Comparison of ENCODE assay signal across 8 cellular contexts in the genomic region with DNA sequence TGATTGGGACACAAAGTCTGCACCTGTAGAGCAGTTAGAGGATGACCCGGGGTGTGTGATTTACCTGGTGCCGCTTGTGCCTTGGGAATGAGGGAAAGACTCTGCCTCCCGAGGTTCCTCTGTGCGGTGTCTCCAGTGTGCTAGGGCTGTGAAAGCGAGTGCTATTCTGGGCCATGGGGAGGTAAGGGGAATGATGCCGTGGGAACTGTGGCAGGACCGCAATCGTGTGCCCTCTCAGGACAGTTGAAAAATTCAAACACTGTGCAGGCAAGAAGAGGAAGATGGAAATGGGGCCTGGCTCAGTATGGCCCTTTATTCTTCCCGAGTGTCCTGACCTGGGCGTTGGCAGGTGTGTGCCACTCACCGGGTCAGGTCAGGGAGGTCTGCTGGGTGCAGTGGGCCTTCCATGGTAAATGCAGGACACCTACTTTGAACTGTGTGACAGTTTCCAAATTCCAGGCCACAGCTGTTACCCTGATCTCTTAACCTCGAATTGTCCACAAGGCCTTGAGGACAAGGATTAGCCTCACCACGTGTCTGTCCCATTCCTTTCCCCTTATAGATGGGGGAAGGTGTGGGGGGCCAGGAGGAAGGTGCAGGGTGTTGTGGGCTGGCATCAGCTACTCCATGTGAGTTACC. TPM values are rescaled to one million over a fixed set of nuclear protein-coding genes. Genes with fewer than 3 reads are reported as not detected.
DNase-seq lines count a peak whose midpoint lies in the region; ATAC-seq and TF ChIP-seq lines count a peak whose summit lies in the region.

No MANE protein-coding gene starts in this region.

- no peaks in the 10 kb centered on the region for H3K9me3 ChIP-seq in testis

- H3K9me3 Mint-ChIP-seq in activated CD4-positive, alpha-beta T cell treated with anti-CD3 and anti-CD28 coated beads, Interleukin-2, amount 10 ng/mL, durations not matched to agents 7 days and 5 days, result no peaks in the 10 kb centered on the region
- H3K9me3 Mint-ChIP-seq in activated naive CD8-positive, alpha-beta T cell treated with anti-CD3 and anti-CD28 coated beads, Interleukin-2, amount 50 U/mL, for 24 hours, result no peaks in the 10 kb centered on the region

- H3K27me3 ChIP-seq in kidney epithelial cell (ENCODE audit: control insufficient read depth, insufficient read depth, low read length), result no peaks in the 10 kb centered on the region
- no peaks in the 10 kb centered on the region for H3K27me3 ChIP-seq in testis

- H3K4me3 Mint-ChIP-seq in activated CD4-positive, alpha-beta T cell treated with anti-CD3 and anti-CD28 coated beads, Interleukin-2, amount 10 ng/mL, durations not matched to agents 7 days and 5 days, result peak overlapping the region; percentile 85
- H3K4me3 Mint-ChIP-seq in activated naive CD8-positive, alpha-beta T cell treated with anti-CD3 and anti-CD28 coated beads, Interleukin-2, amount 50 U/mL, for 24 hours, result peak overlapping the region; percentile 92

- peak overlapping the region; percentile 86 for H3K27ac Mint-ChIP-seq in activated CD4-positive, alpha-beta T cell treated with anti-CD3 and anti-CD28 coated beads, Interleukin-2, amount 10 ng/mL, durations not matched to agents 7 days and 5 days
- H3K27ac Mint-ChIP-seq in activated naive CD8-positive, alpha-beta T cell treated with anti-CD3 and anti-CD28 coated beads, Interleukin-2, amount 50 U/mL, for 24 hours, result peak overlapping the region; percentile 81

- H3K4me1 ChIP-seq in testis, result peaks cover 23% of the 10 kb centered on the region

- no peak overlapping the region for H3K27ac ChIP-seq in testis

- TF ChIP-seq CTCF in kidney epithelial cell (IDR thresholded peaks at IDR 0.05; ENCODE audit: insufficient read depth, low read length, poor library complexity, severe bottlenecking) (no peak), testis (IDR thresholded peaks at IDR 0.05) (no peak)

- DNase-seq in activated CD4-positive, alpha-beta T cell treated with anti-CD3 and anti-CD28 coated beads, Interleukin-2, amount 10 ng/mL, durations not matched to agents 7 days and 5 days, result no peak
- no peak for DNase-seq in activated CD4-positive, alpha-beta T cell treated with anti-CD3 and anti-CD28 coated beads, Interleukin-2, amount 50 U/mL, for 4 hours
- DNase-seq in activated naive CD8-positive, alpha-beta T cell treated with anti-CD3 and anti-CD28 coated beads, Interleukin-2, amount 50 U/mL, for 24 hours, result no peak
- DNase-seq in kidney epithelial cell (ENCODE audit: low read depth), result no peak
- no peak for DNase-seq in testis
- no peak for DNase-seq in NCI-H1048 (lab: John Stamatoyannopoulos, UW)

- POLR2A ChIA-PET in activated CD4-positive, alpha-beta T cell treated with anti-CD3 and anti-CD28 coated beads, Interleukin-2, amount 10 ng/mL, durations not matched to agents 7 days and 5 days (lab: Charles Lee), result no interaction called here

- no peaks in the 10 kb centered on the region for H3K27me3 Mint-ChIP-seq in activated CD4-positive, alpha-beta T cell treated with anti-CD3 and anti-CD28 coated beads, Interleukin-2, amount 10 ng/mL, durations not matched to agents 7 days and 5 days
- H3K27me3 Mint-ChIP-seq in activated naive CD8-positive, alpha-beta T cell treated with anti-CD3 and anti-CD28 coated beads, Interleukin-2, amount 50 U/mL, for 24 hours, result no peaks in the 10 kb centered on the region

- no peaks in the 10 kb centered on the region for H3K36me3 ChIP-seq in kidney epithelial cell (ENCODE audit: control insufficient read depth, insufficient read depth, low read length)
- H3K36me3 ChIP-seq in testis (ENCODE audit: low read depth, missing control alignments), result no peaks in the 10 kb centered on the region

- H3K36me3 Mint-ChIP-seq in activated CD4-positive, alpha-beta T cell treated with anti-CD3 and anti-CD28 coated beads, Interleukin-2, amount 10 ng/mL, durations not matched to agents 7 days and 5 days (ENCODE audit: low read depth), result peaks cover 38% of the 10 kb centered on the region
- peaks cover 16% of the 10 kb centered on the region for H3K36me3 Mint-ChIP-seq in activated naive CD8-positive, alpha-beta T cell treated with anti-CD3 and anti-CD28 coated beads, Interleukin-2, amount 50 U/mL, for 24 hours (ENCODE audit: low read depth)

- TF ChIP-seq POLR2A in testis (IDR thresholded peaks at IDR 0.05) (no peak), GM18505 (IDR thresholded peaks at IDR 0.05; ENCODE audit: borderline replicate concordance, extremely low read depth, insufficient read depth, insufficient read length) (no peak)

- peak overlapping the region; percentile 88 for H3K4me3 ChIP-seq in kidney epithelial cell (ENCODE audit: low read depth, low read length)
- peak overlapping the region; percentile 97 to 100 for H3K4me3 ChIP-seq in testis

- WGBS in testis, 2 donors, result 24 to 49% methylated on average over 12 to 13 of the region's 13 CpGs

- H3K4me1 Mint-ChIP-seq in activated CD4-positive, alpha-beta T cell treated with anti-CD3 and anti-CD28 coated beads, Interleukin-2, amount 10 ng/mL, durations not matched to agents 7 days and 5 days, result peaks cover 57% of the 10 kb centered on the region
- peaks cover 33% of the 10 kb centered on the region for H3K4me1 Mint-ChIP-seq in activated naive CD8-positive, alpha-beta T cell treated with anti-CD3 and anti-CD28 coated beads, Interleukin-2, amount 50 U/mL, for 24 hours

- intact Hi-C loops in testis (cut with DNase I; ENCODE audit: low total_unique reads), result no loop called here

- CTCF ChIA-PET in activated CD4-positive, alpha-beta T cell treated with anti-CD3 and anti-CD28 coated beads, Interleukin-2, amount 10 ng/mL, durations not matched to agents 7 days and 5 days (lab: Charles Lee), result interaction anchor here (0.9 to 4.0 kb wide), 7 partner anchors 9 to 291 kb away, joined by 4 to 15 read pairs (median 6); a partner anchor contains a TSS

- ATAC-seq in activated naive CD8-positive, alpha-beta T cell treated with anti-CD3 and anti-CD28 coated beads, Interleukin-2, amount 50 U/mL, for 24 hours, result no peak
- ATAC-seq in HG03159 (IDR thresholded peaks at IDR 0.05; ENCODE audit: unreplicated experiment) (no peak), GM18505 (IDR thresholded peaks at IDR 0.05; ENCODE audit: unreplicated experiment) (no peak)

RNA-seq across cellular contexts. Expression of a gene that starts 1.4 kb away (rescaled TPM):
- total RNA-seq in activated CD4-positive, alpha-beta T cell treated with anti-CD3 and anti-CD28 coated beads, Interleukin-2, amount 10 ng/mL, durations not matched to agents 7 days and 5 days, result 100 to 1,000 TPM in 1 of 2 experiments, 10 to 100 TPM in 1; 84.7 to 135 TPM
- total RNA-seq in kidney epithelial cell (222 and 235 TPM in 2 replicates), testis (100 to 1,000 TPM; 236 to 247 TPM)
- polyA plus RNA-seq in testis (ENCODE audit: insufficient read depth, low read depth, low replicate concordance), result 99.5 TPM

RNA-seq across cellular contexts. Expression of a gene that starts 30.3 kb away (rescaled TPM):
- total RNA-seq in activated CD4-positive, alpha-beta T cell treated with anti-CD3 and anti-CD28 coated beads, Interleukin-2, amount 10 ng/mL, durations not matched to agents 7 days and 5 days, result 1 to 10 TPM in 1 of 2 experiments, under 1 TPM in 1; 0.81 to 1.2 TPM
- 3.4 and 10.3 TPM in 2 replicates for total RNA-seq in kidney epithelial cell
- total RNA-seq in testis, result 10 to 100 TPM; 48.7 to 79.4 TPM
- polyA plus RNA-seq in testis (ENCODE audit: insufficient read depth, low read depth, low replicate concordance), result 79.6 TPM

RNA-seq across cellular contexts. Expression of a gene that starts 41.2 kb away (rescaled TPM):
- 100 to 1,000 TPM; 159 to 166 TPM for total RNA-seq in activated CD4-positive, alpha-beta T cell treated with anti-CD3 and anti-CD28 coated beads, Interleukin-2, amount 10 ng/mL, durations not matched to agents 7 days and 5 days
- 144 and 159 TPM in 2 replicates for total RNA-seq in kidney epithelial cell
- total RNA-seq in testis, result 100 to 1,000 TPM; 106 to 125 TPM
- 68.2 TPM for polyA plus RNA-seq in testis (ENCODE audit: insufficient read depth, low read depth, low replicate concordance)

RNA-seq across cellular contexts. Expression of a gene that starts 46.6 kb away (rescaled TPM):
- total RNA-seq in activated CD4-positive, alpha-beta T cell treated with anti-CD3 and anti-CD28 coated beads, Interleukin-2, amount 10 ng/mL, durations not matched to agents 7 days and 5 days, result 1 to 10 TPM; 4.5 to 5.8 TPM
- total RNA-seq in kidney epithelial cell (8.4 and 13.8 TPM in 2 replicates), testis (1 to 10 TPM; 6.1 to 8.4 TPM)
- 7.1 TPM for polyA plus RNA-seq in testis (ENCODE audit: insufficient read depth, low read depth, low replicate concordance)
